ENCODE assay signal across 13 cellular contexts in genomic region chr20:64006490-64006889, GRCh38. TPM values are rescaled to one million over a fixed set of nuclear protein-coding genes. Genes with fewer than 3 reads are reported as not detected.
"Had no signal": no experiment of that assay in that cellular context is flagged by ENCODE, and none has a peak within 500 bp of the region (broad histone marks: within the 10 kb centered on the region; RNA-seq: fewer than 3 reads in every experiment).

No MANE protein-coding gene starts in this region.

- ATAC-seq: foreskin keratinocyte; left colon; left ventricle myocardium superior; mucosa of descending colon; naive thymus-derived CD8-positive, alpha-beta T cell had no signal

- H3K27me3 Mint-ChIP-seq: naive thymus-derived CD8-positive, alpha-beta T cell had no signal

- DNase-seq: dermis blood vessel endothelial cell; erythroblast; foreskin keratinocyte; left colon; left ventricle myocardium superior; mucosa of descending colon; naive thymus-derived CD8-positive, alpha-beta T cell; small intestine; stimulated activated CD4-positive, alpha-beta T cell treated with anti-CD3 and anti-CD28 coated beads, Interleukin-12 subunit alpha, Interleukin-12 subunit beta, amount 100 ng/mL, for 4 hours; stimulated activated naive CD4-positive, alpha-beta T cell; stomach; transverse colon had no signal

RNA-seq across cellular contexts. Expression of gene SOX18, which starts 42.9 kb away (rescaled TPM):
- total RNA-seq: foreskin keratinocyte; hepatocyte; naive thymus-derived CD8-positive, alpha-beta T cell had no signal
